ENCODE assay signal across 8 cellular contexts in the genomic region with DNA sequence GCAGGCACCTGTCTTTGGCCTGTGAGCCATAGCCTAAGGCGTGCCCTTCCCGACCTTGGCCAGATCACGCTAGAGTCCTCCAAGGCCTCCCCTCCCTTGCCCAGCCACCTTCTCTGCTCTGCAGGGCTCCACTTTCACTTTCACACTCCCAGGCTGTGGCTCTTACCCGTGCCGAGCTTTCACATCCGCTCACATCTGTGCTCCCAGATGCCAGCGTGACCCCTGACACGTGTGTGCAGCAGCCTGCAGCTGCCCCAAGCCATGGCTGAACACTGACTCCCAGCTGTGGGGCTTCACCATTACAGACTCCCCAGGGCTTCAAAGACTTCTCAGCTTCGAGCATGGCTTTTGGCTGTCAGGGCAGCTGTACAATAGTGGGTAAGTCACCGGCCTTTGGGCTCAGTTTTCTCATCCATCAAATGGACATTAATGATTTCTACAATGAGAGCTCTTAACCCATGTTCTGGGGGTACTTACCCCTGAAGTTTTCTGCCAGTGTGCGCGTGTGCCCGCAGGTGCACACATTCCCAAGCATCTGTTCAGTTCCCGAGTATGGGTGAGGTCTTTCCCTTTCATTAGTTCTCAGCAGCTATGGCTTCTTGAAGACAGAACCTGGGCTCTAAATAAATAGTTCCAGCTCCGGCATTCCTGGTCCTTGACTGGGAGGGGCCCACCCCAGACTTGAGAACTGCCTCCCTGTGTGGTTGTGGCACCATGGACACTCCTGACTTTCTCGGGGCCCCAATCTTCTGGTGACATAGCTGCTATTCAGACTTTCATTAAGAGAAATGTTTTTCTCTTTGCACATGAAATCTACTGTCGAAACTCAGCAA.
DNase-seq lines count a peak whose midpoint lies in the region; ATAC-seq lines count a peak whose summit lies in the region.

No MANE protein-coding gene starts in this region.

- intact Hi-C loops in naive thymus-derived CD4-positive, alpha-beta T cell (cut with micrococcal nuclease): loop anchor here (1.0 to 5.0 kb wide), 10 partner anchors 27 to 360 kb away; a partner anchor contains a TSS

- no peaks in the 10 kb centered on the region for H3K9me3 ChIP-seq in BLaER1 treated with 17β-estradiol and CSF1 and Interleukin-3, amounts not matched to agents 10 nM and 100 nM (replicated peaks in 1 of 11)
- no peaks in the 10 kb centered on the region for H3K9me3 ChIP-seq in naive thymus-derived CD4-positive, alpha-beta T cell (ENCODE audit: control insufficient read depth in 2 of 3, low read length in 3 of 3)

- H3K36me3 Mint-ChIP-seq in effector memory CD8-positive, alpha-beta T cell (ENCODE audit: insufficient read depth): peaks cover 44% of the 10 kb centered on the region
- peaks cover 0 to 19% (median 8%) of the 10 kb centered on the region in 5 donors for H3K36me3 Mint-ChIP-seq in naive thymus-derived CD4-positive, alpha-beta T cell

- H3K4me1 Mint-ChIP-seq in effector memory CD8-positive, alpha-beta T cell (ENCODE audit: low read depth in 2 of 2): peaks cover 75 to 78% of the 10 kb centered on the region in 2 donors
- H3K4me1 Mint-ChIP-seq in naive thymus-derived CD4-positive, alpha-beta T cell: peaks cover 53 to 93% (median 80%) of the 10 kb centered on the region in 7 donors

- CTCF ChIA-PET in naive thymus-derived CD4-positive, alpha-beta T cell (lab: Charles Lee): interaction anchor here (0.9 to 3.8 kb wide), 16 partner anchors 8 to 307 kb away, joined by 3 to 35 read pairs (median 5); a partner anchor contains a TSS

- peaks cover 0 to 38% (median 8%) of the 10 kb centered on the region in 11 experiments; a peak in 13 of 22 replicates for H3K36me3 ChIP-seq in BLaER1 treated with 17β-estradiol and CSF1 and Interleukin-3, amounts not matched to agents 10 nM and 100 nM
- H3K36me3 ChIP-seq in naive thymus-derived CD4-positive, alpha-beta T cell (ENCODE audit: control insufficient read depth in 2 of 3, insufficient read depth in 3 of 3, low read length in 3 of 3): peaks cover 0 to 38% (median 0%) of the 10 kb centered on the region in 3 experiments

- H3K4me2 ChIP-seq in BLaER1 treated with 17β-estradiol and CSF1 and Interleukin-3, amounts not matched to agents 10 nM and 100 nM: peak overlapping the region; percentile 89 to 100 (median 95)

- peaks cover 0 to 52% (median 0%) of the 10 kb centered on the region in 11 experiments; a peak in 6 of 22 replicates for H4K20me1 ChIP-seq in BLaER1 treated with 17β-estradiol and CSF1 and Interleukin-3, amounts not matched to agents 10 nM and 100 nM

- no peaks in the 10 kb centered on the region for H3K27me3 Mint-ChIP-seq in effector memory CD8-positive, alpha-beta T cell
- no peaks in the 10 kb centered on the region for H3K27me3 Mint-ChIP-seq in naive thymus-derived CD4-positive, alpha-beta T cell

- ATAC-seq in GM19452 (IDR thresholded peaks at IDR 0.05; ENCODE audit: unreplicated experiment) (peak; percentile 83), HG03571 (IDR thresholded peaks at IDR 0.05; ENCODE audit: unreplicated experiment) (peak; percentile 74)
- ATAC-seq in effector memory CD8-positive, alpha-beta T cell (replicated peaks): peak; percentile 71
- ATAC-seq in naive thymus-derived CD4-positive, alpha-beta T cell: peak; percentile 80
- peak; percentile 77 for ATAC-seq in stimulated activated naive CD8-positive, alpha-beta T cell treated with anti-CD3 and anti-CD28 coated beads, Interleukin-15, Interleukin-2, amounts not matched to agents 100 U/mL and 50 U/mL, for 24 hours

- H3K4me3 ChIP-seq in BLaER1 treated with 17β-estradiol and CSF1 and Interleukin-3, amounts not matched to agents 10 nM and 100 nM: peak overlapping the region in 7 of 10 experiments; percentile 19 to 69 (median 52); a peak in 12 of 20 replicates
- H3K4me3 ChIP-seq in naive thymus-derived CD4-positive, alpha-beta T cell (ENCODE audit: low read length): peak overlapping the region; percentile 57

- H3K9ac ChIP-seq in BLaER1 treated with 17β-estradiol and CSF1 and Interleukin-3, amounts not matched to agents 10 nM and 100 nM: peak overlapping the region; percentile 14 to 89 (median 81); a peak in 21 of 22 replicates

- peak overlapping the region; percentile 56 to 99 (median 96); a peak in 21 of 22 replicates for H3K27ac ChIP-seq in BLaER1 treated with 17β-estradiol and CSF1 and Interleukin-3, amounts not matched to agents 10 nM and 100 nM
- peak overlapping the region; percentile 77 for H3K27ac ChIP-seq in naive thymus-derived CD4-positive, alpha-beta T cell (ENCODE audit: low read depth, low read length)

- H3K4me3 Mint-ChIP-seq in effector memory CD8-positive, alpha-beta T cell: peak overlapping the region; percentile 79
- H3K4me3 Mint-ChIP-seq in naive thymus-derived CD4-positive, alpha-beta T cell: peak overlapping the region; percentile 71 to 95 (median 86)

- H3K27ac Mint-ChIP-seq in effector memory CD8-positive, alpha-beta T cell: peak overlapping the region; percentile 94 to 95
- H3K27ac Mint-ChIP-seq in naive thymus-derived CD4-positive, alpha-beta T cell: peak overlapping the region; percentile 92 to 98 (median 96)

- peak; percentile 82 to 86 for DNase-seq in activated CD4-positive, alpha-beta T cell treated with anti-CD3 and anti-CD28 coated beads, Interleukin-2, amount 50 U/mL, for 48 hours
- peak; percentile 68 to 75 (median 71) for DNase-seq in effector memory CD8-positive, alpha-beta T cell
- DNase-seq in naive thymus-derived CD4-positive, alpha-beta T cell: peak; percentile 47 to 80 (median 75)
- DNase-seq in stimulated activated naive CD8-positive, alpha-beta T cell treated with anti-CD3 and anti-CD28 coated beads, Interleukin-15, Interleukin-2, amounts not matched to agents 100 U/mL and 50 U/mL, for 24 hours: peak; percentile 86
- no peak for DNase-seq in SW480 (ENCODE audit: low spot score)

- peaks cover 90 to 100% (median 97%) of the 10 kb centered on the region in 10 experiments for H3K4me1 ChIP-seq in BLaER1 treated with 17β-estradiol and CSF1 and Interleukin-3, amounts not matched to agents 10 nM and 100 nM
- H3K4me1 ChIP-seq in naive thymus-derived CD4-positive, alpha-beta T cell (ENCODE audit: control insufficient read depth in 2 of 2, insufficient read depth in 2 of 2, low read length in 2 of 2): peaks cover 49 to 50% of the 10 kb centered on the region in 2 donors

- H3K27me3 ChIP-seq in BLaER1 treated with 17β-estradiol and CSF1 and Interleukin-3, amounts not matched to agents 10 nM and 100 nM: no peaks in the 10 kb centered on the region
- no peaks in the 10 kb centered on the region for H3K27me3 ChIP-seq in naive thymus-derived CD4-positive, alpha-beta T cell (ENCODE audit: control insufficient read depth in 2 of 2, insufficient read depth in 2 of 2, low read length in 2 of 2)

- POLR2A ChIA-PET in naive thymus-derived CD4-positive, alpha-beta T cell (lab: Charles Lee): interaction anchor here (0.6 to 2.3 kb wide), 16 partner anchors 13 to 864 kb away, joined by 3 to 9 read pairs (median 4); a partner anchor contains a TSS

- H3K9me3 Mint-ChIP-seq in effector memory CD8-positive, alpha-beta T cell: no peaks in the 10 kb centered on the region
- H3K9me3 Mint-ChIP-seq in naive thymus-derived CD4-positive, alpha-beta T cell: no peaks in the 10 kb centered on the region
